ENCODE assay signal across 2 cellular contexts in the genomic region with DNA sequence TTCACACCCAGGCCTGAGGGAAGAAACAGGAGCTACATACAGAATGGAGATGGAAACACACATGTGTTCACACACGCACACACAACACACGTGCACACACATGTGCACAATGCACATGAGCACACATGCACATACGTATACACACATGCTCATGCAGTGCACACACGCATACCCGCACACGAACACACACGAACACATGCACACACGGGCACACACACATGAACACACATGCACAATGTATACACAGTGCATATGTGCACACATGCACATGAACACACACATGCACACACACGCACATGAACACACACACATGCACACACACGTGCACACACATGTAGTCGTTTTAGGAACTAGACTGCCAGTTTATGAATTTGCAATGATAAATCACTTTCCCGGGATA.
TF ChIP-seq lines count a peak whose summit lies in the region.

No MANE protein-coding gene starts in this region.

TF ChIP-seq in IMR-90, 13 proteins besides CTCF, POLR2A, EP300 and RAD21:
- TF ChIP-seq CEBPB (IDR thresholded peaks at IDR 0.05; ENCODE audit: low read depth, low read length) = no peak
- TF ChIP-seq CHD1 (IDR thresholded peaks at IDR 0.05; ENCODE audit: low read depth, low read length) = no peak
- no peak for TF ChIP-seq NFE2L2 (IDR thresholded peaks at IDR 0.05; ENCODE audit: low read depth, low read length)
- no peak for TF ChIP-seq ELK1 (IDR thresholded peaks at IDR 0.05; ENCODE audit: borderline replicate concordance, low read depth, low read length)
- no peak for TF ChIP-seq MXI1 (IDR thresholded peaks at IDR 0.05; ENCODE audit: borderline replicate concordance, low read depth, low read length)
- no peak for TF ChIP-seq MAZ (IDR thresholded peaks at IDR 0.05; ENCODE audit: borderline replicate concordance, low read depth, low read length)
- no peak for TF ChIP-seq RFX5 (IDR thresholded peaks at IDR 0.05; ENCODE audit: low read depth, low read length)
- TF ChIP-seq SMC3 (IDR thresholded peaks at IDR 0.05; ENCODE audit: low read depth, low read length) = no peak
- TF ChIP-seq RCOR1 (IDR thresholded peaks at IDR 0.05; ENCODE audit: insufficient replicate concordance, low read length) = no peak
TF ChIP-seq in IMR-90: peak in this region for 0.

TF ChIP-seq in HepG2, 621 proteins besides CTCF, POLR2A, EP300 and RAD21:
- TF ChIP-seq ETV5 (CRISPR knock-in tag; IDR thresholded peaks at IDR 0.05; ENCODE audit: borderline replicate concordance) (no peak), ZNF780A (CRISPR knock-in tag; IDR thresholded peaks at IDR 0.05) (0 out of 2 replicates have a peak, but pooled peaks have one; percentile 60), POLR2AphosphoS5 (IDR thresholded peaks at IDR 0.05; ENCODE audit: low read depth, low read length) (0 out of 2 replicates have a peak, but pooled peaks have one; percentile 26), HOXA9 (CRISPR knock-in tag; IDR thresholded peaks at IDR 0.05; ENCODE audit: borderline replicate concordance) (0 out of 2 replicates have a peak, but pooled peaks have one; percentile 31), MNT (IDR thresholded peaks at IDR 0.05) (peak; percentile 99), PAWR (CRISPR knock-in tag; IDR thresholded peaks at IDR 0.05; ENCODE audit: borderline replicate concordance) (no peak), SNRNP70 (IDR thresholded peaks at IDR 0.05; ENCODE audit: low read depth, low read length) (no peak), ZNF75D (CRISPR knock-in tag; IDR thresholded peaks at IDR 0.05; ENCODE audit: borderline replicate concordance) (0 out of 2 replicates have a peak, but pooled peaks have one; percentile 59), ZNF687 (CRISPR knock-in tag; IDR thresholded peaks at IDR 0.05) (no peak), PLSCR1 (CRISPR knock-in tag; IDR thresholded peaks at IDR 0.05; ENCODE audit: borderline replicate concordance) (no peak), HOXA3 (CRISPR knock-in tag; IDR thresholded peaks at IDR 0.05) (no peak), ZNF329 (CRISPR knock-in tag; IDR thresholded peaks at IDR 0.05; ENCODE audit: low read depth) (no peak)
